8 cellular contexts compared by ENCODE assay signal in genomic region chr5:94745786-94746730, GRCh38.
DNase-seq lines count a peak whose midpoint lies in the region; ATAC-seq lines count a peak whose summit lies in the region.
"Had no signal": no experiment of that assay in that cellular context is flagged by ENCODE, and none has a peak within 500 bp of the region (broad histone marks: within the 10 kb centered on the region; RNA-seq: fewer than 3 reads in every experiment).

No MANE protein-coding gene starts in this region.

- DNase-seq in NCI-H2227 treated with DMSO at 0.1 percent for 48 hours (lab: John Stamatoyannopoulos, UW) (peak; percentile 45), putamen (ENCODE audit: low spot score) (peak; percentile 37), NCI-H526 (lab: John Stamatoyannopoulos, UW) (no peak), HK-2 (ENCODE audit: unreplicated experiment) (no peak), NCI-H82 (lab: John Stamatoyannopoulos, UW) (no peak)
- DNase-seq: H9 had no signal

- ATAC-seq in GM19023 (IDR thresholded peaks at IDR 0.05; ENCODE audit: unreplicated experiment) (peak; percentile 72), HG02852 (IDR thresholded peaks at IDR 0.05; ENCODE audit: unreplicated experiment) (peak; percentile 77)

Comparison
In these comparisons a context has a peak if more than half of its experiments do, and no peak if none do; other contexts are left out.
1. DNase-seq: peak in NCI-H2227 treated with DMSO at 0.1 percent for 48 hours (single experiment) and putamen (single experiment); none in NCI-H526 (0 of 2), HK-2 (single experiment) and NCI-H82 (single experiment).